Comparison of ENCODE assay signal across 25 cellular contexts in the genomic region with DNA sequence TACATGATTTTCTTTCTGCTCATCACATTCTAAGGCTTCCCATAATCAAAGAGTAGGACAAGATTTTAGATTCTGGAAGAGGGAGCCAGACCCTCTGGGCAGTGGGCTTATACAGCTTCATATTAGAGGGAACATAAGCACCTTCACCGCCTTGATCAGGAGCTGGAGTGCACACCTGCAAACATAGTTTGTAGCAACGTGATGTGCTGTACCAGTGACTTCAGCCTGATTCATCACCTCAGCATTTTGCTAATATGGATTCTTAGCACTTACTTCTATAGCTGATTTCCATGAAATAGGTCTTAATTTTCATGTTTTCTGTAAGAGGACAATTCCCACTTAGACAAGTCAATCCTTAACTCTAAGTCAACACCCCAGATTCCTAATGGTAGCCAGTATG. TPM values are rescaled to one million over a fixed set of nuclear protein-coding genes. Genes with fewer than 3 reads are reported as not detected.
DNase-seq lines count a peak whose midpoint lies in the region; ATAC-seq, FAIRE-seq and TF ChIP-seq lines count a peak whose summit lies in the region.
"Had no signal": no experiment of that assay in that cellular context is flagged by ENCODE, and none has a peak within 500 bp of the region (broad histone marks: within the 10 kb centered on the region; RNA-seq: fewer than 3 reads in every experiment).

No MANE protein-coding gene starts in this region.

- H4K20me1 ChIP-seq in hepatocyte (ENCODE audit: insufficient read depth, poor library complexity, severe bottlenecking): no peaks in the 10 kb centered on the region
- H4K20me1 ChIP-seq in neural progenitor cell (ENCODE audit: low read depth): no peaks in the 10 kb centered on the region

- H3K27ac ChIP-seq in HUES6 (ENCODE audit: low read depth, low read length): no peak overlapping the region
- H3K27ac ChIP-seq in hepatocyte: no peak overlapping the region
- no peak overlapping the region for H3K27ac ChIP-seq in neural progenitor cell
- H3K27ac ChIP-seq: SJCRH30 had no signal

- no peaks in the 10 kb centered on the region for H3K9me2 ChIP-seq in hepatocyte (replicated peaks; ENCODE audit: insufficient read depth)

- H3K79me2 ChIP-seq in hepatocyte (no peaks in the 10 kb centered on the region), neural progenitor cell (ENCODE audit: low read depth) (no peaks in the 10 kb centered on the region)

- peaks cover 3% of the 10 kb centered on the region for H3K4me1 Mint-ChIP-seq in neural progenitor cell

- H3K27ac Mint-ChIP-seq in neural progenitor cell: no peak overlapping the region

- H3K9me3 Mint-ChIP-seq in neural progenitor cell: peaks cover 5% of the 10 kb centered on the region

- peak overlapping the region; percentile 34; the same call in 1 of the 2 replicates for H3K4me3 ChIP-seq in HUES6 (ENCODE audit: low read depth, low read length)
- no peak overlapping the region for H3K4me3 ChIP-seq in bronchial epithelial cell (ENCODE audit: low read depth, low read length)
- H3K4me3 ChIP-seq in hepatocyte: no peak overlapping the region
- no peak overlapping the region for H3K4me3 ChIP-seq in neural progenitor cell
- H3K4me3 ChIP-seq: GM12878, SJCRH30 had no signal

- whole genome bisulfite sequencing in hepatocyte (ENCODE audit: low lambda C conversion rate, missing lambda C conversion rate): 75% methylated on average over 2 of the region's 2 CpGs

- no peak for ATAC-seq in activated CD4-positive, CD25-positive, alpha-beta regulatory T cell treated with anti-CD3 and anti-CD28 coated beads, Interleukin-2, amount 50 U/mL, for 24 hours
- ATAC-seq in GM21526 (IDR thresholded peaks at IDR 0.05; ENCODE audit: low FRiP score, unreplicated experiment): no peak
- ATAC-seq: GM12878, Right ventricle myocardium inferior, SK-N-SH treated with all-trans-retinoic acid at 6 μM for 48 hours had no signal

- H3K27me3 Mint-ChIP-seq in neural progenitor cell (ENCODE audit: insufficient read depth, low read depth): peaks cover 3% of the 10 kb centered on the region

- no peaks in the 10 kb centered on the region for H3K36me3 Mint-ChIP-seq in neural progenitor cell

- H3K4me1 ChIP-seq in HUES6 (ENCODE audit: control insufficient read depth, insufficient read depth, low read length) (0 out of 2 replicates have a peak, but pooled peaks cover 5% of the 10 kb centered on the region), hepatocyte (ENCODE audit: insufficient read depth) (no peaks in the 10 kb centered on the region), neural progenitor cell (no peaks in the 10 kb centered on the region)
- H3K4me1 ChIP-seq: SJCRH30 had no signal

- H3F3A ChIP-seq in neural progenitor cell (ENCODE audit: low read depth): no peaks in the 10 kb centered on the region

- H3K9me3 ChIP-seq in HUES6 (ENCODE audit: control insufficient read depth, insufficient read depth, low read depth, low read length): no peaks in the 10 kb centered on the region
- H3K9me3 ChIP-seq in hepatocyte (ENCODE audit: low read depth): no peaks in the 10 kb centered on the region
- no peaks in the 10 kb centered on the region for H3K9me3 ChIP-seq in neural progenitor cell (ENCODE audit: low read depth)
- H3K9me3 ChIP-seq: SJCRH30 had no signal

- no peak overlapping the region for H3K4me3 Mint-ChIP-seq in neural progenitor cell

- DNase-seq in bronchial epithelial cell (ENCODE audit: low read depth): peak; percentile 23
- DNase-seq in hepatocyte (ENCODE audit: low spot score): no peak
- no peak for DNase-seq in neural progenitor cell (ENCODE audit: low spot score)
- DNase-seq in activated CD8-positive, alpha-beta memory T cell treated with anti-CD3 and anti-CD28 coated beads, Interleukin-2, amount 50 U/mL, for 4 hours: no peak
- DNase-seq in ecto neural progenitor cell (ENCODE audit: low spot score): no peak
- DNase-seq: DMS79, EL, GDM1, GOT3, HCEC 1CT, Karpas-422, NCI-H1092 treated with DMSO at 0.1 percent for 48 hours, NCI-H1436 treated with DMSO at 0.1 percent for 48 hours, NCI-H187 treated with DMSO at 0.1 percent for 48 hours, NCI-H2107, NCI-H524, NCI-H774, SJCRH30 had no signal

- TF ChIP-seq CTCF in bronchial epithelial cell (IDR thresholded peaks at IDR 0.05; ENCODE audit: insufficient read depth, low read length, severe bottlenecking) (no peak), hepatocyte (IDR thresholded peaks at IDR 0.05; ENCODE audit: poor library complexity) (no peak), neural progenitor cell (IDR thresholded peaks at IDR 0.05) (no peak)

- H2AFZ ChIP-seq in hepatocyte (no peak overlapping the region), neural progenitor cell (replicated peaks) (no peak overlapping the region)

- H3K36me3 ChIP-seq in HUES6 (ENCODE audit: control insufficient read depth, insufficient read depth, low read length) (no peaks in the 10 kb centered on the region), bronchial epithelial cell (ENCODE audit: control insufficient read depth, insufficient read depth, low read length) (no peaks in the 10 kb centered on the region), hepatocyte (replicated peaks; ENCODE audit: insufficient read depth, low read depth) (no peaks in the 10 kb centered on the region), neural progenitor cell (no peaks in the 10 kb centered on the region)
- H3K36me3 ChIP-seq: SJCRH30 had no signal

- H3K9ac ChIP-seq in HUES6 (ENCODE audit: low read length) (no peak overlapping the region), neural progenitor cell (no peak overlapping the region)

- H3K4me2 ChIP-seq in hepatocyte: peak overlapping the region; percentile 7
- peak overlapping the region; percentile 45 for H3K4me2 ChIP-seq in neural progenitor cell

- FAIRE-seq in bronchial epithelial cell (lab: Jason Lieb, UNC): no peak
- FAIRE-seq: D721Med, GM12878 had no signal

- H3K27me3 ChIP-seq in HUES6 (ENCODE audit: control insufficient read depth, insufficient read depth, low read length) (no peaks in the 10 kb centered on the region), bronchial epithelial cell (ENCODE audit: control insufficient read depth, insufficient read depth, low read length) (no peaks in the 10 kb centered on the region), hepatocyte (no peaks in the 10 kb centered on the region), neural progenitor cell (no peaks in the 10 kb centered on the region)
- H3K27me3 ChIP-seq: SJCRH30 had no signal

RNA-seq across cellular contexts. Expression of a gene that starts 36.7 kb away (rescaled TPM):
- total RNA-seq in bronchial epithelial cell (under 0.01 and 1.6 TPM in 2 replicates), hepatocyte (70.9 and 73.4 TPM in 2 replicates), neural progenitor cell (ENCODE audit: low replicate concordance) (162 and 220 TPM in 2 replicates)
- 15.1 and 17.2 TPM in 2 replicates for polyA plus RNA-seq in hepatocyte

Comparison
In these comparisons a context has a peak if more than half of its experiments do, and no peak if none do; other contexts are left out.
1. RNA of a gene that starts 36.7 kb away (total RNA-seq): 162 to 220 TPM in neural progenitor cell and 70.9 to 73.4 TPM in hepatocyte; under 0.01 to 1.6 TPM in bronchial epithelial cell; every median in the first group is over 10 times any median in the second.